ENCODE assay signal across 1 cellular context in the genomic region with DNA sequence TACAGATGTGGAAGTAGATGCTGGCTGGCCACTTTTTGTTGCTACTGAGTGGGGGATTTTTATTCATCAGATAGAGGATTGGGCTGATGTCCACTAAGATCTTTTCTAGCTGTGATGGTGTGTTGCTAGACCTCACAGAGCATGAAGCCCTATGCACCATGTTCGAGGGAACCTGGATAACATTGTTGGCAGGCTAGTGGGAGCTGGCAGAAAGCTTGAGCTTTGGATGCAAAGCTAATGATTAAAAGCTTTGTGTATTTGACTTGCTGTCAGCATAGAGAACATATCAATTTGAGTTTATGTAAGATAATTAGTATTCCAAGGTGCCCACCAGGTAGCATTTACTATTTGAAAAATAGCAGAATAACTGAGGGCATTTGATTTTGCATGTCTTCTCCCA.
TF ChIP-seq lines count a peak whose summit lies in the region.

No MANE protein-coding gene starts in this region.

TF ChIP-seq in HepG2, 621 proteins besides CTCF, POLR2A, EP300 and RAD21 (continued from another document):
- TF ChIP-seq, protein P1, sequence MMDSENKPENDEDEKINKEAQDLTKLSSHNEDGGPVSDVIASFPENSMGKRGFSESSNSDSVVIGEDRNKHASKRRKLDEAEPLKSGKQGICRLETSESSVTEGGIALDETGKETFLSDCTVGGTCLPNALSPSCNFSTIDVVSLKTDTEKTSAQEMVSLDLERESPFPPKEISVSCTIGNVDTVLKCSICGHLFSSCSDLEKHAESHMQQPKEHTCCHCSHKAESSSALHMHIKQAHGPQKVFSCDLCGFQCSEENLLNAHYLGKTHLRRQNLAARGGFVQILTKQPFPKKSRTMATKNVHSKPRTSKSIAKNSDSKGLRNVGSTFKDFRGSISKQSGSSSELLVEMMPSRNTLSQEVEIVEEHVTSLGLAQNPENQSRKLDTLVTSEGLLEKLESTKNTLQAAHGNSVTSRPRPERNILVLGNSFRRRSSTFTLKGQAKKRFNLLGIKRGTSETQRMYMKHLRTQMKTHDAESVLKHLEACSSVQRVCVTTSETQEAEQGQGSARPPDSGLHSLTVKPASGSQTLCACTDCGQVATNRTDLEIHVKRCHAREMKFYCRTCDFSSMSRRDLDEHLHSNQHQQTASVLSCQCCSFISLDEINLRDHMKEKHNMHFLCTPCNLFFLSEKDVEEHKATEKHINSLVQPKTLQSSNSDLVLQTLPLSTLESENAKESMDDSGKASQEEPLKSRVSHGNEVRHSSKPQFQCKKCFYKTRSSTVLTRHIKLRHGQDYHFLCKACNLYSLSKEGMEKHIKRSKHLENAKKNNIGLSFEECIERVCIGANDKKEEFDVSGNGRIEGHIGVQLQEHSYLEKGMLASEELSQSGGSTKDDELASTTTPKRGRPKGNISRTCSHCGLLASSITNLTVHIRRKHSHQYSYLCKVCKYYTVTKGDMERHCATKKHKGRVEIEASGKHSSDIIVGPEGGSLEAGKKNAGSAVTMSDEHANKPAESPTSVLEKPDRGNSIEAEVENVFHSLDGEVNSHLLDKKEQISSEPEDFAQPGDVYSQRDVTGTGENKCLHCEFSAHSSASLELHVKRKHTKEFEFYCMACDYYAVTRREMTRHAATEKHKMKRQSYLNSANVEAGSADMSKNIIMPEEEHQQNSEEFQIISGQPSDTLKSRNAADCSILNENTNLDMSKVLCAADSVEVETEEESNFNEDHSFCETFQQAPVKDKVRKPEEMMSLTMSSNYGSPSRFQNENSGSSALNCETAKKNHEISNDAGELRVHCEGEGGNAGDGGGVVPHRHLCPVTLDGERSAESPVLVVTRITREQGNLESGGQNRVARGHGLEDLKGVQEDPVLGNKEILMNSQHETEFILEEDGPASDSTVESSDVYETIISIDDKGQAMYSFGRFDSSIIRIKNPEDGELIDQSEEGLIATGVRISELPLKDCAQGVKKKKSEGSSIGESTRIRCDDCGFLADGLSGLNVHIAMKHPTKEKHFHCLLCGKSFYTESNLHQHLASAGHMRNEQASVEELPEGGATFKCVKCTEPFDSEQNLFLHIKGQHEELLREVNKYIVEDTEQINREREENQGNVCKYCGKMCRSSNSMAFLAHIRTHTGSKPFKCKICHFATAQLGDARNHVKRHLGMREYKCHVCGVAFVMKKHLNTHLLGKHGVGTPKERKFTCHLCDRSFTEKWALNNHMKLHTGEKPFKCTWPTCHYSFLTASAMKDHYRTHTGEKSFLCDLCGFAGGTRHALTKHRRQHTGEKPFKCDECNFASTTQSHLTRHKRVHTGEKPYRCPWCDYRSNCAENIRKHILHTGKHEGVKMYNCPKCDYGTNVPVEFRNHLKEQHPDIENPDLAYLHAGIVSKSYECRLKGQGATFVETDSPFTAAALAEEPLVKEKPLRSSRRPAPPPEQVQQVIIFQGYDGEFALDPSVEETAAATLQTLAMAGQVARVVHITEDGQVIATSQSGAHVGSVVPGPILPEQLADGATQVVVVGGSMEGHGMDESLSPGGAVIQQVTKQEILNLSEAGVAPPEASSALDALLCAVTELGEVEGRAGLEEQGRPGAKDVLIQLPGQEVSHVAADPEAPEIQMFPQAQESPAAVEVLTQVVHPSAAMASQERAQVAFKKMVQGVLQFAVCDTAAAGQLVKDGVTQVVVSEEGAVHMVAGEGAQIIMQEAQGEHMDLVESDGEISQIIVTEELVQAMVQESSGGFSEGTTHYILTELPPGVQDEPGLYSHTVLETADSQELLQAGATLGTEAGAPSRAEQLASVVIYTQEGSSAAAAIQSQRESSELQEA (CRISPR knock-in tag; IDR thresholded peaks at IDR 0.05; ENCODE audit: not compliant biosample characterization) = no peak
- no peak for TF ChIP-seq MATR3 (CRISPR knock-in tag; IDR thresholded peaks at IDR 0.05)
- TF ChIP-seq ZNF138 (CRISPR knock-in tag; IDR thresholded peaks at IDR 0.05; ENCODE audit: low read depth) = no peak
- TF ChIP-seq MTERF4 (CRISPR knock-in tag; IDR thresholded peaks at IDR 0.05) = no peak
- TF ChIP-seq BCL6 (CRISPR knock-in tag; IDR thresholded peaks at IDR 0.05) = no peak
- TF ChIP-seq ZNF557 (CRISPR knock-in tag; IDR thresholded peaks at IDR 0.05) = no peak
- no peak for TF ChIP-seq ZNF816 (CRISPR knock-in tag; IDR thresholded peaks at IDR 0.05; ENCODE audit: borderline replicate concordance)
- no peak for TF ChIP-seq ZMYM2 (CRISPR knock-in tag; IDR thresholded peaks at IDR 0.05)
- no peak for TF ChIP-seq KAT7 (CRISPR knock-in tag; IDR thresholded peaks at IDR 0.05; ENCODE audit: borderline replicate concordance)
- TF ChIP-seq ZNF512B (CRISPR knock-in tag; IDR thresholded peaks at IDR 0.05; ENCODE audit: borderline replicate concordance) = no peak
- TF ChIP-seq ZNF335 (CRISPR knock-in tag; IDR thresholded peaks at IDR 0.05) = no peak
- no peak for TF ChIP-seq ATF2 (CRISPR knock-in tag; IDR thresholded peaks at IDR 0.05)
